Comparison of ENCODE assay signal across 9 cellular contexts in the genomic region with DNA sequence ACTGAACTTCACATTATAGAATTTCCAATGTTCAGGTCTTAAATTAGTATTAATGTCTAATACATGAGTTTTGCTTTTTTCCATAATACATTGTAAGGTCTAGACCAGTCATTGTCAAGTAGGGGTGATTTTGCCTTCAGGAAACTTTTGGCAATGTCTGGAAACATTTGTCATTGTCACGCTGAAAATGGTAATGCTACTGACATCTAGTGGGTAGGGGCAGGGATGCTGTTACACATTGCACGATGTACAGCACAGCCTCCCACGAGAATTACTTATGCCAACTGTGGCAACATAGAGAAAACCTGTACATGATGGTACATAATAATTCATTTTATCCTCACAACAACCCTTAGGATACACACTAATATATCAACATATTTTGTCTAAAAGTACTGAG.
DNase-seq lines count a peak whose midpoint lies in the region; ATAC-seq, FAIRE-seq and TF ChIP-seq lines count a peak whose summit lies in the region.
"Had no signal": no experiment of that assay in that cellular context is flagged by ENCODE, and none has a peak within 500 bp of the region (broad histone marks: within the 10 kb centered on the region; RNA-seq: fewer than 3 reads in every experiment).

No MANE protein-coding gene starts in this region.

- FAIRE-seq in A549 (lab: Jason Lieb, UNC), result no peak

- 5% methylated on average over 3 of the region's 3 CpGs for WGBS in A549 (ENCODE audit: missing lambda C conversion rate)
- WGBS in hepatocyte (ENCODE audit: low lambda C conversion rate, missing lambda C conversion rate), result 38% methylated on average over 3 of the region's 3 CpGs
- WGBS in adrenal gland, 4 donors, result 39 to 43% (median 41%) methylated on average over 3 of the region's 3 CpGs

- no peaks in the 10 kb centered on the region for H3F3A ChIP-seq in PC-3 (ENCODE audit: low read length, unreplicated experiment)

- H3K27ac ChIP-seq in A549, result no peak overlapping the region
- H3K27ac ChIP-seq in PC-3 (ENCODE audit: low read length), result no peak overlapping the region
- no peak overlapping the region for H3K27ac ChIP-seq in hepatocyte
- H3K27ac ChIP-seq in adrenal gland, result no peak overlapping the region

- H3K4me3 ChIP-seq in A549, result no peak overlapping the region
- no peak overlapping the region for H3K4me3 ChIP-seq in PC-3 (ENCODE audit: low read length)
- H3K4me3 ChIP-seq in hepatocyte, result no peak overlapping the region
- H3K4me3 ChIP-seq in adrenal gland, result no peak overlapping the region

- peak; percentile 80 to 82 for ATAC-seq in A549
- peak; percentile 87 for ATAC-seq in PC-3
- no peak for ATAC-seq in HG02973 (IDR thresholded peaks at IDR 0.05; ENCODE audit: unreplicated experiment)
- no peak for ATAC-seq in sciatic nerve
- ATAC-seq: activated CD4-positive, CD25-positive, alpha-beta regulatory T cell treated with anti-CD3 and anti-CD28 coated beads, Interleukin-2, amount 50 U/mL, for 24 hours had no signal

- TF ChIP-seq EP300 in A549 (IDR thresholded peaks at IDR 0.05), result no peak

- no peak overlapping the region for H3K9ac ChIP-seq in PC-3 (ENCODE audit: low read length)

- H2AFZ ChIP-seq in PC-3 (ENCODE audit: low read length) (no peak overlapping the region), hepatocyte (no peak overlapping the region)

- no peak for TF ChIP-seq POLR2A in A549 (IDR thresholded peaks at IDR 0.05; ENCODE audit: low read length)
- TF ChIP-seq POLR2A in adrenal gland (IDR thresholded peaks at IDR 0.05), result no peak

- TF ChIP-seq CTCF in A549 (IDR thresholded peaks at IDR 0.05) (peak; percentile 42), PC-3 (conservative IDR thresholded peaks at IDR 0.05; ENCODE audit: low read depth, low read length) (peak; percentile 87), hepatocyte (IDR thresholded peaks at IDR 0.05; ENCODE audit: poor library complexity) (peak; percentile 46), adrenal gland (IDR thresholded peaks at IDR 0.05) (no peak)

- H3K9me2 ChIP-seq in PC-3 (replicated peaks; ENCODE audit: low read length) (no peaks in the 10 kb centered on the region), hepatocyte (replicated peaks; ENCODE audit: insufficient read depth) (no peaks in the 10 kb centered on the region)

- no peaks in the 10 kb centered on the region for H3K36me3 ChIP-seq in PC-3 (ENCODE audit: low read depth, low read length)
- H3K36me3 ChIP-seq in hepatocyte (replicated peaks; ENCODE audit: insufficient read depth, low read depth), result no peaks in the 10 kb centered on the region
- H3K36me3 ChIP-seq in adrenal gland (replicated peaks in 1 of 2), result no peaks in the 10 kb centered on the region

- H3K9me3 ChIP-seq in A549 (no peaks in the 10 kb centered on the region), PC-3 (ENCODE audit: low read length) (no peaks in the 10 kb centered on the region), hepatocyte (ENCODE audit: low read depth) (no peaks in the 10 kb centered on the region), adrenal gland (replicated peaks in 1 of 3) (no peaks in the 10 kb centered on the region)

- peak; percentile 3 to 52 for DNase-seq in A549 (ENCODE audit: low read depth in 1 of 2, low spot score in 1 of 2)
- peak; percentile 9 for DNase-seq in H4 (ENCODE audit: low spot score)
- peak; percentile 69 for DNase-seq in PC-3
- DNase-seq in hepatocyte (ENCODE audit: low spot score), result peak; percentile 42
- no peak for DNase-seq in sciatic nerve (ENCODE audit: low spot score)
- DNase-seq in GM19238 (ENCODE audit: insufficient read length, low spot score), result no peak
- DNase-seq in adrenal gland, result no peak

- CTCF ChIA-PET in A549 (lab: Yijun Ruan, JAX), result no interaction called here
- CTCF ChIA-PET in PC-3 (lab: Charles Lee), result no interaction called here

- H4K20me1 ChIP-seq in PC-3 (ENCODE audit: low read length) (no peaks in the 10 kb centered on the region), hepatocyte (ENCODE audit: insufficient read depth, poor library complexity, severe bottlenecking) (no peaks in the 10 kb centered on the region)

- POLR2A ChIA-PET in A549 (lab: Yijun Ruan, JAX), result no interaction called here
- POLR2A ChIA-PET in PC-3 (lab: Charles Lee; ENCODE audit: unreplicated experiment), result no interaction called here

- no peak overlapping the region for H3K4me2 ChIP-seq in A549
- H3K4me2 ChIP-seq in PC-3 (ENCODE audit: low read length), result no peak overlapping the region
- no peak overlapping the region for H3K4me2 ChIP-seq in hepatocyte

- H3K79me2 ChIP-seq in PC-3 (ENCODE audit: low read length) (no peaks in the 10 kb centered on the region), hepatocyte (no peaks in the 10 kb centered on the region)

- peak; percentile 41 to 52; a peak in 4 of 5 replicates for TF ChIP-seq RAD21 in A549 (conservative IDR thresholded peaks at IDR 0.05 in 1 of 2, IDR thresholded peaks at IDR 0.05 in 1 of 2)

- H3K27me3 ChIP-seq in PC-3 (ENCODE audit: low read length) (no peaks in the 10 kb centered on the region), hepatocyte (no peaks in the 10 kb centered on the region), adrenal gland (no peaks in the 10 kb centered on the region)

- H3K4me1 ChIP-seq in A549 (no peaks in the 10 kb centered on the region), PC-3 (ENCODE audit: insufficient read depth, low read length) (peaks cover 13% of the 10 kb centered on the region), hepatocyte (ENCODE audit: insufficient read depth) (no peaks in the 10 kb centered on the region), adrenal gland (replicated peaks in 1 of 2) (no peaks in the 10 kb centered on the region)

- intact Hi-C loops in PC-3 (cut with micrococcal nuclease), result loop anchor here (1.0 to 5.0 kb wide), 5 partner anchors 39 to 368 kb away; no protein-coding TSS in a partner anchor
- intact Hi-C loops in sciatic nerve (cut with DNase I), result no loop called here
- intact Hi-C loops in adrenal gland (cut with DNase I), result no loop called here

- no TSS peak for BruUV-seq in PC-3 (replicated peaks; lab: Mats Ljungman, UMichigan)

TF ChIP-seq in A549, 52 proteins besides CTCF, POLR2A, EP300 and RAD21:
- TF ChIP-seq FOSB (CRISPR knock-in tag; IDR thresholded peaks at IDR 0.05) (no peak), HOXB5 (CRISPR knock-in tag; IDR thresholded peaks at IDR 0.05) (peak; percentile 86)
TF ChIP-seq in A549: peak in this region for 1.

Comparison
In these comparisons a context has a peak if more than half of its experiments do, and no peak if none do; other contexts are left out.
1. ATAC-seq: peak in A549 (2 of 2) and PC-3 (single experiment); none in HG02973 (single experiment) and sciatic nerve (single experiment).
2. DNase-seq: peak in A549 (2 of 2), H4 (single experiment), PC-3 (single experiment) and hepatocyte (single experiment); none in sciatic nerve (single experiment), GM19238 (single experiment) and adrenal gland (0 of 7).
3. CTCF ChIP-seq: peak in A549 (single experiment), PC-3 (single experiment) and hepatocyte (single experiment); none in adrenal gland (0 of 6).